In the genomic region with DNA sequence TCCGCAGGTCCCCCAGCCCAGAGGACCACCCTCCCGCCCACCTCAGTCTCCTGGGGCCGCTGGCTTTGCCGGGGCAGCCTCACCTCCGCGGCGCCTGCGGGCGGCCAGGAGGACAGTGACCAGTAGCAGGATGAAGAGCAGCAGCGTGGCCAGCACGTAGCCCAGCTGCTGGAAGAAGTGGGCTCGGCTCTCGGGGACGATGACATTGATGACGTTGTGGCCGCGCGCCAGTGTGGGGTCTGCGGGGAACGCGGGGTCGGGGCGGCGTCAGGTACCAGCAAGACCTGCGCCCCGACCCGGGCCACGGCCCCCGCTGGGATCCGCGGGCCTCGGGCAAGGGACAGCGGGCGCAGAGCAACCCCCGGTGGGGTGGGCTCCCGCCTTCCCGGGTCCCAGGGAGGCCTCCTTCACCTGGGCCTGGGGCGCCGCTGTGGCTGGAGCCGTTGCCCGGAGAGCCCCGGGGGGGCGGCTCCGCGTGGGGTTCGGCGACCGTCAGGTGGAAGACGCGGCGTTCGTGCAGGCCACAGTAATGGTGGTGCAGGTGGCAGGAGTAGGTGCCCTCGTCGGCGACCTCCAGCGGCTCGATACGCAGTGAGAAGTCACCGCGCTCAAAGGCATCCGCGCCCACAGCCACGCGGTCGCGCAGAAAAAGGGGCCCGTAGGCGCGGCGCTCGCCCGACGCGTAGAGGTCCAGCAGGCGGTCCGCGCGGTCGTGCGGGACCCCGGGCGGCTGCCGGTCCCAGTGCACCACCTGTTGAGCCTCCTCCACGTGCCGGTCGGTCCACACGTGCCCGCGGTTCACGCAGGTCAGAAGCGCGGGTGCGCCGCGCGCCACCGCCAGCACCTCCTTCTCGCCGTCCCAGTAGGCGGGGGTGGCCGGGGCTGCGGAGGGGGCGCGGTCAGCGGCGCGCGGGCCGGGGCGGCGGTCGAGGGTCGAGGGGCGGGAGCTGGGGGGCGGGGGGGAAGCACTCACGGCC, we compare ENCODE assay signal across 1 cellular context.
TF ChIP-seq lines count a peak whose summit lies in the region.

No MANE protein-coding gene starts in this region.

TF ChIP-seq in K562, 482 proteins besides CTCF, POLR2A, EP300 and RAD21 (continued from another document):
- TF ChIP-seq, protein P1, sequence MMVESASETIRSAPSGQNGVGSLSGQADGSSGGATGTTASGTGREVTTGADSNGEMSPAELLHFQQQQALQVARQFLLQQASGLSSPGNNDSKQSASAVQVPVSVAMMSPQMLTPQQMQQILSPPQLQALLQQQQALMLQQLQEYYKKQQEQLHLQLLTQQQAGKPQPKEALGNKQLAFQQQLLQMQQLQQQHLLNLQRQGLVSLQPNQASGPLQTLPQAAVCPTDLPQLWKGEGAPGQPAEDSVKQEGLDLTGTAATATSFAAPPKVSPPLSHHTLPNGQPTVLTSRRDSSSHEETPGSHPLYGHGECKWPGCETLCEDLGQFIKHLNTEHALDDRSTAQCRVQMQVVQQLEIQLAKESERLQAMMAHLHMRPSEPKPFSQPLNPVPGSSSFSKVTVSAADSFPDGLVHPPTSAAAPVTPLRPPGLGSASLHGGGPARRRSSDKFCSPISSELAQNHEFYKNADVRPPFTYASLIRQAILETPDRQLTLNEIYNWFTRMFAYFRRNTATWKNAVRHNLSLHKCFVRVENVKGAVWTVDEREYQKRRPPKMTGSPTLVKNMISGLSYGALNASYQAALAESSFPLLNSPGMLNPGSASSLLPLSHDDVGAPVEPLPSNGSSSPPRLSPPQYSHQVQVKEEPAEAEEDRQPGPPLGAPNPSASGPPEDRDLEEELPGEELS (CRISPR knock-in tag; IDR thresholded peaks at IDR 0.05; ENCODE audit: borderline replicate concordance): no peak
- TF ChIP-seq CCNT2 (IDR thresholded peaks at IDR 0.05; ENCODE audit: borderline replicate concordance, extremely low read depth, insufficient read length, low read depth, low read length) (peak; percentile 26), ZNF347 (CRISPR knock-in tag; IDR thresholded peaks at IDR 0.05; ENCODE audit: low read depth) (no peak), ZNF436 (CRISPR knock-in tag; IDR thresholded peaks at IDR 0.05) (no peak), MBD2 (IDR thresholded peaks at IDR 0.05; ENCODE audit: borderline replicate concordance, low read depth) (no peak), RBM22 (IDR thresholded peaks at IDR 0.05; ENCODE audit: low read depth, low read length, poor library complexity, severe bottlenecking) (no peak), ZNF766 (CRISPR knock-in tag; conservative IDR thresholded peaks at IDR 0.05) (no peak), MED1 (CRISPR knock-in tag; IDR thresholded peaks at IDR 0.05; ENCODE audit: borderline replicate concordance) (no peak), PTTG1 (tag; IDR thresholded peaks at IDR 0.05; ENCODE audit: low read depth) (no peak), POLR2G (IDR thresholded peaks at IDR 0.05; ENCODE audit: low read depth, low read length) (peak; percentile 66; the same call in 1 of the 2 replicates), ZBTB7A (IDR thresholded peaks at IDR 0.05; ENCODE audit: borderline replicate concordance, control insufficient read depth, low read depth, low read length) (no peak), CHD4 (IDR thresholded peaks at IDR 0.05; ENCODE audit: insufficient read depth, insufficient replicate concordance, low read depth, low read length, poor library complexity, severe bottlenecking) (no peak), ZNF551 (CRISPR knock-in tag; IDR thresholded peaks at IDR 0.05) (no peak), PHF21A (IDR thresholded peaks at IDR 0.05; ENCODE audit: borderline replicate concordance, low read depth) (no peak), ERF (CRISPR knock-in tag; IDR thresholded peaks at IDR 0.05) (no peak), MTA1 (IDR thresholded peaks at IDR 0.05; ENCODE audit: borderline replicate concordance) (no peak)
- TF ChIP-seq, protein P2, sequence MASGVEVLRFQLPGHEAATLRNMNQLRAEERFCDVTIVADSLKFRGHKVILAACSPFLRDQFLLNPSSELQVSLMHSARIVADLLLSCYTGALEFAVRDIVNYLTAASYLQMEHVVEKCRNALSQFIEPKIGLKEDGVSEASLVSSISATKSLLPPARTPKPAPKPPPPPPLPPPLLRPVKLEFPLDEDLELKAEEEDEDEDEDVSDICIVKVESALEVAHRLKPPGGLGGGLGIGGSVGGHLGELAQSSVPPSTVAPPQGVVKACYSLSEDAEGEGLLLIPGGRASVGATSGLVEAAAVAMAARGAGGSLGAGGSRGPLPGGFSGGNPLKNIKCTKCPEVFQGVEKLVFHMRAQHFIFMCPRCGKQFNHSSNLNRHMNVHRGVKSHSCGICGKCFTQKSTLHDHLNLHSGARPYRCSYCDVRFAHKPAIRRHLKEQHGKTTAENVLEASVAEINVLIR (CRISPR knock-in tag; IDR thresholded peaks at IDR 0.05): no peak
- TF ChIP-seq, protein P3, sequence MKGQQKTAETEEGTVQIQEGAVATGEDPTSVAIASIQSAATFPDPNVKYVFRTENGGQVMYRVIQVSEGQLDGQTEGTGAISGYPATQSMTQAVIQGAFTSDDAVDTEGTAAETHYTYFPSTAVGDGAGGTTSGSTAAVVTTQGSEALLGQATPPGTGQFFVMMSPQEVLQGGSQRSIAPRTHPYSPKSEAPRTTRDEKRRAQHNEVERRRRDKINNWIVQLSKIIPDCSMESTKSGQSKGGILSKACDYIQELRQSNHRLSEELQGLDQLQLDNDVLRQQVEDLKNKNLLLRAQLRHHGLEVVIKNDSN (CRISPR knock-in tag; IDR thresholded peaks at IDR 0.05): no peak
- TF ChIP-seq, protein P4, sequence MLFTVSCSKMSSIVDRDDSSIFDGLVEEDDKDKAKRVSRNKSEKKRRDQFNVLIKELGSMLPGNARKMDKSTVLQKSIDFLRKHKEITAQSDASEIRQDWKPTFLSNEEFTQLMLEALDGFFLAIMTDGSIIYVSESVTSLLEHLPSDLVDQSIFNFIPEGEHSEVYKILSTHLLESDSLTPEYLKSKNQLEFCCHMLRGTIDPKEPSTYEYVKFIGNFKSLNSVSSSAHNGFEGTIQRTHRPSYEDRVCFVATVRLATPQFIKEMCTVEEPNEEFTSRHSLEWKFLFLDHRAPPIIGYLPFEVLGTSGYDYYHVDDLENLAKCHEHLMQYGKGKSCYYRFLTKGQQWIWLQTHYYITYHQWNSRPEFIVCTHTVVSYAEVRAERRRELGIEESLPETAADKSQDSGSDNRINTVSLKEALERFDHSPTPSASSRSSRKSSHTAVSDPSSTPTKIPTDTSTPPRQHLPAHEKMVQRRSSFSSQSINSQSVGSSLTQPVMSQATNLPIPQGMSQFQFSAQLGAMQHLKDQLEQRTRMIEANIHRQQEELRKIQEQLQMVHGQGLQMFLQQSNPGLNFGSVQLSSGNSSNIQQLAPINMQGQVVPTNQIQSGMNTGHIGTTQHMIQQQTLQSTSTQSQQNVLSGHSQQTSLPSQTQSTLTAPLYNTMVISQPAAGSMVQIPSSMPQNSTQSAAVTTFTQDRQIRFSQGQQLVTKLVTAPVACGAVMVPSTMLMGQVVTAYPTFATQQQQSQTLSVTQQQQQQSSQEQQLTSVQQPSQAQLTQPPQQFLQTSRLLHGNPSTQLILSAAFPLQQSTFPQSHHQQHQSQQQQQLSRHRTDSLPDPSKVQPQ (CRISPR knock-in tag; IDR thresholded peaks at IDR 0.05; ENCODE audit: borderline replicate concordance): no peak
- TF ChIP-seq, protein P5, sequence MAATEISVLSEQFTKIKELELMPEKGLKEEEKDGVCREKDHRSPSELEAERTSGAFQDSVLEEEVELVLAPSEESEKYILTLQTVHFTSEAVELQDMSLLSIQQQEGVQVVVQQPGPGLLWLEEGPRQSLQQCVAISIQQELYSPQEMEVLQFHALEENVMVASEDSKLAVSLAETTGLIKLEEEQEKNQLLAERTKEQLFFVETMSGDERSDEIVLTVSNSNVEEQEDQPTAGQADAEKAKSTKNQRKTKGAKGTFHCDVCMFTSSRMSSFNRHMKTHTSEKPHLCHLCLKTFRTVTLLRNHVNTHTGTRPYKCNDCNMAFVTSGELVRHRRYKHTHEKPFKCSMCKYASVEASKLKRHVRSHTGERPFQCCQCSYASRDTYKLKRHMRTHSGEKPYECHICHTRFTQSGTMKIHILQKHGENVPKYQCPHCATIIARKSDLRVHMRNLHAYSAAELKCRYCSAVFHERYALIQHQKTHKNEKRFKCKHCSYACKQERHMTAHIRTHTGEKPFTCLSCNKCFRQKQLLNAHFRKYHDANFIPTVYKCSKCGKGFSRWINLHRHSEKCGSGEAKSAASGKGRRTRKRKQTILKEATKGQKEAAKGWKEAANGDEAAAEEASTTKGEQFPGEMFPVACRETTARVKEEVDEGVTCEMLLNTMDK (IDR thresholded peaks at IDR 0.05; ENCODE audit: borderline replicate concordance, insufficient read depth, low read depth, low read length, poor library complexity, severe bottlenecking): no peak
- TF ChIP-seq, protein P6, sequence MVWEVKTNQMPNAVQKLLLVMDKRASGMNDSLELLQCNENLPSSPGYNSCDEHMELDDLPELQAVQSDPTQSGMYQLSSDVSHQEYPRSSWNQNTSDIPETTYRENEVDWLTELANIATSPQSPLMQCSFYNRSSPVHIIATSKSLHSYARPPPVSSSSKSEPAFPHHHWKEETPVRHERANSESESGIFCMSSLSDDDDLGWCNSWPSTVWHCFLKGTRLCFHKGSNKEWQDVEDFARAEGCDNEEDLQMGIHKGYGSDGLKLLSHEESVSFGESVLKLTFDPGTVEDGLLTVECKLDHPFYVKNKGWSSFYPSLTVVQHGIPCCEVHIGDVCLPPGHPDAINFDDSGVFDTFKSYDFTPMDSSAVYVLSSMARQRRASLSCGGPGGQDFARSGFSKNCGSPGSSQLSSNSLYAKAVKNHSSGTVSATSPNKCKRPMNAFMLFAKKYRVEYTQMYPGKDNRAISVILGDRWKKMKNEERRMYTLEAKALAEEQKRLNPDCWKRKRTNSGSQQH (CRISPR knock-in tag; IDR thresholded peaks at IDR 0.05): no peak
- TF ChIP-seq, protein P7, sequence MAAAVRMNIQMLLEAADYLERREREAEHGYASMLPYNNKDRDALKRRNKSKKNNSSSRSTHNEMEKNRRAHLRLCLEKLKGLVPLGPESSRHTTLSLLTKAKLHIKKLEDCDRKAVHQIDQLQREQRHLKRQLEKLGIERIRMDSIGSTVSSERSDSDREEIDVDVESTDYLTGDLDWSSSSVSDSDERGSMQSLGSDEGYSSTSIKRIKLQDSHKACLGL (CRISPR knock-in tag; IDR thresholded peaks at IDR 0.05; ENCODE audit: borderline replicate concordance, poor library complexity, severe bottlenecking): no peak
- TF ChIP-seq, protein P8, sequence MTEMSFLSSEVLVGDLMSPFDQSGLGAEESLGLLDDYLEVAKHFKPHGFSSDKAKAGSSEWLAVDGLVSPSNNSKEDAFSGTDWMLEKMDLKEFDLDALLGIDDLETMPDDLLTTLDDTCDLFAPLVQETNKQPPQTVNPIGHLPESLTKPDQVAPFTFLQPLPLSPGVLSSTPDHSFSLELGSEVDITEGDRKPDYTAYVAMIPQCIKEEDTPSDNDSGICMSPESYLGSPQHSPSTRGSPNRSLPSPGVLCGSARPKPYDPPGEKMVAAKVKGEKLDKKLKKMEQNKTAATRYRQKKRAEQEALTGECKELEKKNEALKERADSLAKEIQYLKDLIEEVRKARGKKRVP (CRISPR knock-in tag; IDR thresholded peaks at IDR 0.05): no peak
TF ChIP-seq in K562: peak in this region for 9.
